ENCODE assay signal across 10 cellular contexts in the genomic region with DNA sequence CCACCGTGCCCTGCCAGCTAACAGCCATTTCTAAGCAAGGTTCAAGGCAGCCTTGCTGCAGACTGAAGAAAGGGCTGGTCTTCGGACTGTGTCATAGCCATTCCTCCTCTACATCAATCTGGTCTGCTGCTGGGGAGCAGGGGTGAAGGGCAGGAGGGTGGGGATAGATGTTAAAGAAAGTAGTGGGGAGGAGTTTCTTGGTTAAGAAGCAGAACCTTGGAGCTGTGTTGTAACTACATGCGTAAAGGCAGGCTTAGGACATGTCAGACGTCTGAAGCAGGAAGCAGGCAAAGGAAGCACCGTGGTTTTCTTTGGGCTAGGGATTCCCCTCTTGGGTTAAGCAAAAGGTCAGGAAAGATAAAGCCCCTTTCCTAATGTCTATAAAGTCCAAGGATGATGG. TPM values are rescaled to one million over a fixed set of nuclear protein-coding genes. Genes with fewer than 3 reads are reported as not detected.
DNase-seq lines count a peak whose midpoint lies in the region; ATAC-seq and TF ChIP-seq lines count a peak whose summit lies in the region.
"Had no signal": no experiment of that assay in that cellular context is flagged by ENCODE, and none has a peak within 500 bp of the region (broad histone marks: within the 10 kb centered on the region; RNA-seq: fewer than 3 reads in every experiment).

No MANE protein-coding gene starts in this region.

- ATAC-seq in natural killer cell treated with Interleukin-12 subunit alpha and Interleukin-12 subunit beta and Interleukin-15 and Interleukin-18, amount 100 ng/mL, for 72 hours: peak in 1 of 2 donors; percentile 78
- no peak for ATAC-seq in HG02938 (IDR thresholded peaks at IDR 0.05; ENCODE audit: unreplicated experiment)
- no peak for ATAC-seq in GM19395 (IDR thresholded peaks at IDR 0.05; ENCODE audit: unreplicated experiment)
- ATAC-seq in HG02870 (IDR thresholded peaks at IDR 0.05; ENCODE audit: unreplicated experiment): no peak

- H3K36me3 Mint-ChIP-seq in CD14-positive monocyte (peaks cover 47 to 59% of the 10 kb centered on the region in 2 donors), endothelial cell (ENCODE audit: low read depth, unreplicated experiment) (peaks cover 8% of the 10 kb centered on the region)
- H3K36me3 Mint-ChIP-seq in natural killer cell treated with Interleukin-12 subunit alpha and Interleukin-12 subunit beta and Interleukin-15 and Interleukin-18, amount 100 ng/mL, for 72 hours: peaks cover 15% of the 10 kb centered on the region

- TF ChIP-seq CTCF in CD14-positive monocyte (IDR thresholded peaks at IDR 0.05) (no peak), endothelial cell (IDR thresholded peaks at IDR 0.05; ENCODE audit: unreplicated experiment) (no peak)

- H3K4me1 Mint-ChIP-seq in CD14-positive monocyte (peaks cover 74% of the 10 kb centered on the region), endothelial cell (ENCODE audit: unreplicated experiment) (peaks cover 31% of the 10 kb centered on the region)
- H3K4me1 Mint-ChIP-seq in natural killer cell treated with Interleukin-12 subunit alpha and Interleukin-12 subunit beta and Interleukin-15 and Interleukin-18, amount 100 ng/mL, for 72 hours (ENCODE audit: low read depth in 2 of 2): peaks cover 57 to 65% of the 10 kb centered on the region in 2 donors

- DNase-seq in CD14-positive monocyte (ENCODE audit: low spot score): peak; percentile 85
- peak; percentile 36 to 78 for DNase-seq in NOMO-1 (lab: John Stamatoyannopoulos, UW; ENCODE audit: unreplicated experiment in 2 of 2)
- no peak for DNase-seq in endothelial cell (ENCODE audit: low spot score)
- no peak for DNase-seq in natural killer cell treated with Interleukin-12 subunit alpha and Interleukin-12 subunit beta and Interleukin-15 and Interleukin-18, amount 100 ng/mL, for 72 hours (ENCODE audit: low spot score)
- DNase-seq in activated CD8-positive, alpha-beta memory T cell treated with anti-CD3 and anti-CD28 coated beads for 24 hours: no peak
- DNase-seq: activated B cell treated with CpG ODN at 0.5 μM for 24 hours; stimulated activated CD4-positive, alpha-beta T cell treated with anti-CD3 and anti-CD28 coated beads, Interleukin-12 subunit alpha, Interleukin-12 subunit beta, amount 100 ng/mL, for 4 hours had no signal

- H3K27ac Mint-ChIP-seq in CD14-positive monocyte: peak overlapping the region; percentile 92 to 99 (median 96)
- H3K27ac Mint-ChIP-seq in endothelial cell (ENCODE audit: unreplicated experiment): peak overlapping the region; percentile 32
- peak overlapping the region; percentile 26 for H3K27ac Mint-ChIP-seq in natural killer cell treated with Interleukin-12 subunit alpha and Interleukin-12 subunit beta and Interleukin-15 and Interleukin-18, amount 100 ng/mL, for 72 hours
- H3K27ac Mint-ChIP-seq: activated B cell treated with CpG ODN at 0.5 μM for 24 hours had no signal

- H3K9me3 Mint-ChIP-seq in CD14-positive monocyte: peaks cover 0 to 2% (median 0%) of the 10 kb centered on the region in 7 donors
- no peaks in the 10 kb centered on the region for H3K9me3 Mint-ChIP-seq in endothelial cell (ENCODE audit: unreplicated experiment)
- no peaks in the 10 kb centered on the region for H3K9me3 Mint-ChIP-seq in natural killer cell treated with Interleukin-12 subunit alpha and Interleukin-12 subunit beta and Interleukin-15 and Interleukin-18, amount 100 ng/mL, for 72 hours
- H3K9me3 Mint-ChIP-seq: activated B cell treated with CpG ODN at 0.5 μM for 24 hours had no signal

- intact Hi-C loops in CD14-positive monocyte (cut with micrococcal nuclease): loop anchor here in 1 of 2 donors (5.0 kb wide), 1 partner anchor 42 kb away; no protein-coding TSS in a partner anchor

- H3K4me3 Mint-ChIP-seq in CD14-positive monocyte: peak overlapping the region; percentile 15 to 52
- H3K4me3 Mint-ChIP-seq in endothelial cell (ENCODE audit: unreplicated experiment): no peak overlapping the region
- H3K4me3 Mint-ChIP-seq in natural killer cell treated with Interleukin-12 subunit alpha and Interleukin-12 subunit beta and Interleukin-15 and Interleukin-18, amount 100 ng/mL, for 72 hours: peak overlapping the region; percentile 38
- H3K4me3 Mint-ChIP-seq: activated B cell treated with CpG ODN at 0.5 μM for 24 hours had no signal

- peaks cover 0 to 2% (median 0%) of the 10 kb centered on the region in 3 donors for H3K27me3 Mint-ChIP-seq in CD14-positive monocyte (ENCODE audit: low read depth in 3 of 3)
- peaks cover 5% of the 10 kb centered on the region for H3K27me3 Mint-ChIP-seq in endothelial cell (ENCODE audit: unreplicated experiment)
- H3K27me3 Mint-ChIP-seq in natural killer cell treated with Interleukin-12 subunit alpha and Interleukin-12 subunit beta and Interleukin-15 and Interleukin-18, amount 100 ng/mL, for 72 hours: no peaks in the 10 kb centered on the region
- H3K27me3 Mint-ChIP-seq: activated B cell treated with CpG ODN at 0.5 μM for 24 hours had no signal

RNA-seq across cellular contexts. Expression of a gene that starts 18.1 kb away (rescaled TPM):
- polyA plus RNA-seq in CD14-positive monocyte: 10 to 100 TPM in 1 of 2 donors, 1 to 10 TPM in 1; 8.9 to 10.1 TPM
- 74.3 TPM for total RNA-seq in endothelial cell (ENCODE audit: unreplicated experiment)
- 10 to 100 TPM; 66.6 to 80.0 TPM for total RNA-seq in natural killer cell treated with Interleukin-12 subunit alpha and Interleukin-12 subunit beta and Interleukin-15 and Interleukin-18, amount 100 ng/mL, for 72 hours

RNA-seq across cellular contexts. Expression of a gene that starts 31.5 kb away (rescaled TPM):
- polyA plus RNA-seq in CD14-positive monocyte: 100 to 1,000 TPM; 233 to 243 TPM
- total RNA-seq in endothelial cell (ENCODE audit: unreplicated experiment): 312 TPM
- total RNA-seq in natural killer cell treated with Interleukin-12 subunit alpha and Interleukin-12 subunit beta and Interleukin-15 and Interleukin-18, amount 100 ng/mL, for 72 hours: 100 to 1,000 TPM; 200 to 265 TPM

Comparison
In these comparisons a context has a peak if more than half of its experiments do, and no peak if none do; other contexts are left out.
1. DNase-seq: peak in CD14-positive monocyte (single experiment) and NOMO-1 (2 of 2); none in endothelial cell (single experiment), natural killer cell treated with Interleukin-12 subunit alpha and Interleukin-12 subunit beta and Interleukin-15 and Interleukin-18, amount 100 ng/mL, for 72 hours (single experiment) and activated CD8-positive, alpha-beta memory T cell treated with anti-CD3 and anti-CD28 coated beads for 24 hours (single experiment).
2. H3K27ac Mint-ChIP-seq: peak in every context shown above with its lines; median percentile 96 in CD14-positive monocyte; 32 in endothelial cell; 26 in natural killer cell treated with Interleukin-12 subunit alpha and Interleukin-12 subunit beta and Interleukin-15 and Interleukin-18, amount 100 ng/mL, for 72 hours.